2 cellular contexts compared by ENCODE assay signal in the genomic region with DNA sequence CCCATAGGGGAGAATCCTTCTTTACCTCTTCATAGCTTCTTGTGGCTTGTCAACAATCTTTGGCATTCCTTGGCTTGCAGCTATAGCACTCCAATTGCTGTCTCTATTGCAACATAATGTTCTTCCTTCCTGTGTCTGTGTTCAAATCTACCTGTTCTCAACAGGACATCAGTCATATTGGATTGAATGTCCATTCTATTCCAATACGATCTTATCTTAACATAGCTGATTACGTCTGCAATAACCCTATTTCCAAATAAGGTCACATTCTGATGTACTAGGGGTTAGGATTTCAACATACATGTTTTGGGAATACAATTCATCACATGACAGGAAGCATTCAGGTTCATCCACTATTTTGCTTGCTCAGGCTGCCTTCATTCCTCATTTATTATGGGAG.
TF ChIP-seq lines count a peak whose summit lies in the region.

No MANE protein-coding gene starts in this region.

TF ChIP-seq in IMR-90, 13 proteins besides CTCF, POLR2A, EP300 and RAD21:
- TF ChIP-seq RFX5 (IDR thresholded peaks at IDR 0.05; ENCODE audit: low read depth, low read length) = no peak
- TF ChIP-seq, protein P1, sequence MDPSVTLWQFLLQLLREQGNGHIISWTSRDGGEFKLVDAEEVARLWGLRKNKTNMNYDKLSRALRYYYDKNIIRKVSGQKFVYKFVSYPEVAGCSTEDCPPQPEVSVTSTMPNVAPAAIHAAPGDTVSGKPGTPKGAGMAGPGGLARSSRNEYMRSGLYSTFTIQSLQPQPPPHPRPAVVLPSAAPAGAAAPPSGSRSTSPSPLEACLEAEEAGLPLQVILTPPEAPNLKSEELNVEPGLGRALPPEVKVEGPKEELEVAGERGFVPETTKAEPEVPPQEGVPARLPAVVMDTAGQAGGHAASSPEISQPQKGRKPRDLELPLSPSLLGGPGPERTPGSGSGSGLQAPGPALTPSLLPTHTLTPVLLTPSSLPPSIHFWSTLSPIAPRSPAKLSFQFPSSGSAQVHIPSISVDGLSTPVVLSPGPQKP (IDR thresholded peaks at IDR 0.05; ENCODE audit: borderline replicate concordance, low read depth, low read length) = no peak
- TF ChIP-seq NFE2L2 (IDR thresholded peaks at IDR 0.05; ENCODE audit: low read depth, low read length) = no peak
- TF ChIP-seq MAZ (IDR thresholded peaks at IDR 0.05; ENCODE audit: borderline replicate concordance, low read depth, low read length) = no peak
- peak; percentile 50; the same call in 1 of the 2 replicates for TF ChIP-seq CEBPB (IDR thresholded peaks at IDR 0.05; ENCODE audit: low read depth, low read length)

TF ChIP-seq in liver, 16 proteins besides CTCF, POLR2A, EP300 and RAD21:
- no peak for TF ChIP-seq HNF4G (IDR thresholded peaks at IDR 0.05)
- TF ChIP-seq YY1 (IDR thresholded peaks at IDR 0.05) = peak; percentile 18
- no peak for TF ChIP-seq NR2F2 (IDR thresholded peaks at IDR 0.05)
- TF ChIP-seq, protein P2, sequence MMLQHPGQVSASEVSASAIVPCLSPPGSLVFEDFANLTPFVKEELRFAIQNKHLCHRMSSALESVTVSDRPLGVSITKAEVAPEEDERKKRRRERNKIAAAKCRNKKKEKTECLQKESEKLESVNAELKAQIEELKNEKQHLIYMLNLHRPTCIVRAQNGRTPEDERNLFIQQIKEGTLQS (IDR thresholded peaks at IDR 0.05) = no peak
- TF ChIP-seq HNF4A (conservative IDR thresholded peaks at IDR 0.05) = peak; percentile 50 to 53
- no peak for TF ChIP-seq EGR1 (IDR thresholded peaks at IDR 0.05; ENCODE audit: low read depth in 2 of 2)
- TF ChIP-seq, protein P3, sequence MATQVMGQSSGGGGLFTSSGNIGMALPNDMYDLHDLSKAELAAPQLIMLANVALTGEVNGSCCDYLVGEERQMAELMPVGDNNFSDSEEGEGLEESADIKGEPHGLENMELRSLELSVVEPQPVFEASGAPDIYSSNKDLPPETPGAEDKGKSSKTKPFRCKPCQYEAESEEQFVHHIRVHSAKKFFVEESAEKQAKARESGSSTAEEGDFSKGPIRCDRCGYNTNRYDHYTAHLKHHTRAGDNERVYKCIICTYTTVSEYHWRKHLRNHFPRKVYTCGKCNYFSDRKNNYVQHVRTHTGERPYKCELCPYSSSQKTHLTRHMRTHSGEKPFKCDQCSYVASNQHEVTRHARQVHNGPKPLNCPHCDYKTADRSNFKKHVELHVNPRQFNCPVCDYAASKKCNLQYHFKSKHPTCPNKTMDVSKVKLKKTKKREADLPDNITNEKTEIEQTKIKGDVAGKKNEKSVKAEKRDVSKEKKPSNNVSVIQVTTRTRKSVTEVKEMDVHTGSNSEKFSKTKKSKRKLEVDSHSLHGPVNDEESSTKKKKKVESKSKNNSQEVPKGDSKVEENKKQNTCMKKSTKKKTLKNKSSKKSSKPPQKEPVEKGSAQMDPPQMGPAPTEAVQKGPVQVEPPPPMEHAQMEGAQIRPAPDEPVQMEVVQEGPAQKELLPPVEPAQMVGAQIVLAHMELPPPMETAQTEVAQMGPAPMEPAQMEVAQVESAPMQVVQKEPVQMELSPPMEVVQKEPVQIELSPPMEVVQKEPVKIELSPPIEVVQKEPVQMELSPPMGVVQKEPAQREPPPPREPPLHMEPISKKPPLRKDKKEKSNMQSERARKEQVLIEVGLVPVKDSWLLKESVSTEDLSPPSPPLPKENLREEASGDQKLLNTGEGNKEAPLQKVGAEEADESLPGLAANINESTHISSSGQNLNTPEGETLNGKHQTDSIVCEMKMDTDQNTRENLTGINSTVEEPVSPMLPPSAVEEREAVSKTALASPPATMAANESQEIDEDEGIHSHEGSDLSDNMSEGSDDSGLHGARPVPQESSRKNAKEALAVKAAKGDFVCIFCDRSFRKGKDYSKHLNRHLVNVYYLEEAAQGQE (IDR thresholded peaks at IDR 0.05) = no peak
- TF ChIP-seq SP1 (IDR thresholded peaks at IDR 0.05) = peak; percentile 48
- TF ChIP-seq RXRA (IDR thresholded peaks at IDR 0.05) = peak; percentile 39 to 59
- TF ChIP-seq JUND (IDR thresholded peaks at IDR 0.05) = peak in 1 of 2 donors; percentile 18
- TF ChIP-seq, protein P4, sequence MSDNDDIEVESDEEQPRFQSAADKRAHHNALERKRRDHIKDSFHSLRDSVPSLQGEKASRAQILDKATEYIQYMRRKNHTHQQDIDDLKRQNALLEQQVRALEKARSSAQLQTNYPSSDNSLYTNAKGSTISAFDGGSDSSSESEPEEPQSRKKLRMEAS (IDR thresholded peaks at IDR 0.05) = no peak
- no peak for TF ChIP-seq GABPA (IDR thresholded peaks at IDR 0.05 in 1 of 2, conservative IDR thresholded peaks at IDR 0.05 in 1 of 2)
